Comparison of ENCODE assay signal across 1 cellular context in genomic region chr14:34629344-34629656, GRCh38.
A peak's percentile ranks its signal among the peaks of the same experiment; 100 is the strongest.
TF ChIP-seq lines count a peak whose summit lies in the region.

No MANE protein-coding gene starts in this region.

TF ChIP-seq in HEK293, 187 proteins besides CTCF, POLR2A, EP300 and RAD21 (continued from another document):
- 0 out of 2 replicates have a peak, but pooled peaks have one; percentile 5 for TF ChIP-seq ZNF157 (tag by site-specific recombination; IDR thresholded peaks at IDR 0.05)
- no peak for TF ChIP-seq GLIS1 (tag by site-specific recombination; IDR thresholded peaks at IDR 0.05)
